In genomic region chr2:98650998-98651397, GRCh38 we compare ENCODE assay signal across 16 cellular contexts. TPM values are rescaled to one million over a fixed set of nuclear protein-coding genes. Genes with fewer than 3 reads are reported as not detected.
DNase-seq lines count a peak whose midpoint lies in the region; ATAC-seq, FAIRE-seq and TF ChIP-seq lines count a peak whose summit lies in the region.
"Had no signal": no experiment of that assay in that cellular context is flagged by ENCODE, and none has a peak within 500 bp of the region (broad histone marks: within the 10 kb centered on the region; RNA-seq: fewer than 3 reads in every experiment).

No MANE protein-coding gene starts in this region.

- no peaks in the 10 kb centered on the region for H3K4me1 ChIP-seq in right cardiac atrium (ENCODE audit: control insufficient read depth, insufficient read depth, low read length)
- H3K4me1 ChIP-seq: BE2C had no signal

- no peak for TF ChIP-seq POLR2A in H54 (IDR thresholded peaks at IDR 0.05; ENCODE audit: low read depth, low read length)

- peak overlapping the region; percentile 94 for H3K27ac Mint-ChIP-seq in activated naive CD4-positive, alpha-beta T cell treated with anti-CD3 and anti-CD28 coated beads for 36 hours
- H3K27ac Mint-ChIP-seq in activated naive CD4-positive, alpha-beta T cell treated with anti-CD3 and anti-CD28 coated beads, Interleukin-2, amount 10 ng/mL, durations not matched to agents 7 days and 5 days = no peak overlapping the region
- H3K27ac Mint-ChIP-seq in T-cell = peak overlapping the region; percentile 85 to 93
- H3K27ac Mint-ChIP-seq in central memory CD8-positive, alpha-beta T cell (ENCODE audit: low read depth) = peak overlapping the region; percentile 98
- H3K27ac Mint-ChIP-seq in stimulated activated effector memory CD8-positive, alpha-beta T cell treated with anti-CD3 and anti-CD28 coated beads, Interleukin-12 subunit alpha, Interleukin-12 subunit beta, amount 100 ng/mL, for 72 hours = peak overlapping the region; percentile 90

- peaks cover 45% of the 10 kb centered on the region for H3K36me3 Mint-ChIP-seq in activated naive CD4-positive, alpha-beta T cell treated with anti-CD3 and anti-CD28 coated beads for 36 hours (ENCODE audit: low read depth)
- H3K36me3 Mint-ChIP-seq in activated naive CD4-positive, alpha-beta T cell treated with anti-CD3 and anti-CD28 coated beads, Interleukin-2, amount 10 ng/mL, durations not matched to agents 7 days and 5 days = peaks cover 70% of the 10 kb centered on the region
- H3K36me3 Mint-ChIP-seq in T-cell = peaks cover 76% of the 10 kb centered on the region
- H3K36me3 Mint-ChIP-seq in central memory CD8-positive, alpha-beta T cell (ENCODE audit: insufficient read depth) = peaks cover 63% of the 10 kb centered on the region
- peaks cover 49% of the 10 kb centered on the region for H3K36me3 Mint-ChIP-seq in stimulated activated effector memory CD8-positive, alpha-beta T cell treated with anti-CD3 and anti-CD28 coated beads, Interleukin-12 subunit alpha, Interleukin-12 subunit beta, amount 100 ng/mL, for 72 hours

- intact Hi-C loops in activated naive CD4-positive, alpha-beta T cell treated with anti-CD3 and anti-CD28 coated beads for 36 hours (cut with micrococcal nuclease) = loop anchor here (2.0 to 5.0 kb wide), 2 partner anchors 271 to 840 kb away; partner anchors contain the start of gene REV1
- intact Hi-C loops in Right ventricle myocardium inferior (cut with DNase I) = no loop called here
- intact Hi-C loops in right cardiac atrium (cut with DNase I) = loop anchor here in 1 of 4 donors (10.0 kb wide), 1 partner anchor 74 kb away; no protein-coding TSS in a partner anchor

- POLR2A ChIA-PET in T-cell (lab: Charles Lee) = no interaction called here

- H3K9me3 ChIP-seq in right cardiac atrium (ENCODE audit: control insufficient read depth, low read length) = no peaks in the 10 kb centered on the region
- H3K9me3 ChIP-seq: BE2C, MG63 had no signal

- H3K4me1 Mint-ChIP-seq in activated naive CD4-positive, alpha-beta T cell treated with anti-CD3 and anti-CD28 coated beads for 36 hours (ENCODE audit: low read depth) = peaks cover 71% of the 10 kb centered on the region
- H3K4me1 Mint-ChIP-seq in activated naive CD4-positive, alpha-beta T cell treated with anti-CD3 and anti-CD28 coated beads, Interleukin-2, amount 10 ng/mL, durations not matched to agents 7 days and 5 days = peaks cover 72% of the 10 kb centered on the region
- peaks cover 68 to 83% (median 73%) of the 10 kb centered on the region in 3 donors for H3K4me1 Mint-ChIP-seq in T-cell
- H3K4me1 Mint-ChIP-seq in central memory CD8-positive, alpha-beta T cell = peaks cover 67% of the 10 kb centered on the region
- H3K4me1 Mint-ChIP-seq in stimulated activated effector memory CD8-positive, alpha-beta T cell treated with anti-CD3 and anti-CD28 coated beads, Interleukin-12 subunit alpha, Interleukin-12 subunit beta, amount 100 ng/mL, for 72 hours = peaks cover 66% of the 10 kb centered on the region

- H3K4me3 Mint-ChIP-seq in activated naive CD4-positive, alpha-beta T cell treated with anti-CD3 and anti-CD28 coated beads for 36 hours = no peak overlapping the region
- no peak overlapping the region for H3K4me3 Mint-ChIP-seq in activated naive CD4-positive, alpha-beta T cell treated with anti-CD3 and anti-CD28 coated beads, Interleukin-2, amount 10 ng/mL, durations not matched to agents 7 days and 5 days
- peak overlapping the region in 2 of 3 donors; percentile 22 to 39 for H3K4me3 Mint-ChIP-seq in T-cell
- H3K4me3 Mint-ChIP-seq in central memory CD8-positive, alpha-beta T cell = peak overlapping the region; percentile 8
- peak overlapping the region; percentile 72 for H3K4me3 Mint-ChIP-seq in stimulated activated effector memory CD8-positive, alpha-beta T cell treated with anti-CD3 and anti-CD28 coated beads, Interleukin-12 subunit alpha, Interleukin-12 subunit beta, amount 100 ng/mL, for 72 hours

- CTCF ChIA-PET in activated naive CD4-positive, alpha-beta T cell treated with anti-CD3 and anti-CD28 coated beads for 36 hours (lab: Charles Lee) = interaction anchor here (0.6 to 1.0 kb wide), 2 partner anchors 187 to 604 kb away, joined by 3 to 5 read pairs; no protein-coding TSS in a partner anchor
- CTCF ChIA-PET in activated naive CD4-positive, alpha-beta T cell treated with anti-CD3 and anti-CD28 coated beads, Interleukin-2, amount 10 ng/mL, durations not matched to agents 7 days and 5 days (lab: Charles Lee) = no interaction called here
- CTCF ChIA-PET in T-cell (lab: Charles Lee) = interaction anchor here in 1 of 2 donors (0.6 to 1.0 kb wide), 3 partner anchors 13 to 326 kb away, joined by 3 to 4 read pairs (median 3); no protein-coding TSS in a partner anchor

- peaks cover 7% of the 10 kb centered on the region for H3K9me3 Mint-ChIP-seq in activated naive CD4-positive, alpha-beta T cell treated with anti-CD3 and anti-CD28 coated beads for 36 hours
- peaks cover 13% of the 10 kb centered on the region for H3K9me3 Mint-ChIP-seq in activated naive CD4-positive, alpha-beta T cell treated with anti-CD3 and anti-CD28 coated beads, Interleukin-2, amount 10 ng/mL, durations not matched to agents 7 days and 5 days
- peaks cover 6 to 16% (median 7%) of the 10 kb centered on the region in 3 donors for H3K9me3 Mint-ChIP-seq in T-cell
- no peaks in the 10 kb centered on the region for H3K9me3 Mint-ChIP-seq in central memory CD8-positive, alpha-beta T cell
- peaks cover 3% of the 10 kb centered on the region for H3K9me3 Mint-ChIP-seq in stimulated activated effector memory CD8-positive, alpha-beta T cell treated with anti-CD3 and anti-CD28 coated beads, Interleukin-12 subunit alpha, Interleukin-12 subunit beta, amount 100 ng/mL, for 72 hours

- no peak for FAIRE-seq in H54 (lab: Jason Lieb, UNC)

- no peak overlapping the region for H3K4me3 ChIP-seq in right cardiac atrium (ENCODE audit: low read length)
- H3K4me3 ChIP-seq: MG63 had no signal

- 96% methylated on average over 1 of the region's 1 CpG for WGBS in right cardiac atrium

- no peaks in the 10 kb centered on the region for H3K27me3 ChIP-seq in right cardiac atrium (ENCODE audit: control insufficient read depth, insufficient read depth)
- H3K27me3 ChIP-seq: BE2C, MG63 had no signal

- H3K27ac ChIP-seq in right cardiac atrium (ENCODE audit: low read length) = no peak overlapping the region
- H3K27ac ChIP-seq: RWPE1 had no signal

- no peak for DNase-seq in activated naive CD4-positive, alpha-beta T cell treated with anti-CD3 and anti-CD28 coated beads for 36 hours
- no peak for DNase-seq in activated naive CD4-positive, alpha-beta T cell treated with anti-CD3 and anti-CD28 coated beads, Interleukin-2, amount 10 ng/mL, durations not matched to agents 7 days and 5 days
- DNase-seq in T-cell (no peak), H54 (ENCODE audit: insufficient read length, low spot score) (no peak), Right ventricle myocardium inferior (ENCODE audit: missing footprints) (no peak), right cardiac atrium (no peak)
- DNase-seq in central memory CD8-positive, alpha-beta T cell (ENCODE audit: low spot score in 2 of 2) = no peak
- no peak for DNase-seq in stimulated activated effector memory CD8-positive, alpha-beta T cell treated with anti-CD3 and anti-CD28 coated beads, Interleukin-12 subunit alpha, Interleukin-12 subunit beta, amount 100 ng/mL, for 72 hours (ENCODE audit: low spot score in 2 of 2)
- DNase-seq: BE2C, EL, KG1, MG63, NCI-H1092 treated with DMSO at 0.1 percent for 48 hours, NCI-H1694, NCI-H69 had no signal

- ATAC-seq in T-cell (replicated peaks in 1 of 4) (no peak), Right ventricle myocardium inferior (no peak), right cardiac atrium (no peak)
- ATAC-seq in central memory CD8-positive, alpha-beta T cell (replicated peaks; ENCODE audit: extremely low read depth, poor library complexity, severe bottlenecking) = no peak
- ATAC-seq in stimulated activated effector memory CD8-positive, alpha-beta T cell treated with anti-CD3 and anti-CD28 coated beads, Interleukin-12 subunit alpha, Interleukin-12 subunit beta, amount 100 ng/mL, for 72 hours = no peak

- H3K27me3 Mint-ChIP-seq in activated naive CD4-positive, alpha-beta T cell treated with anti-CD3 and anti-CD28 coated beads for 36 hours (ENCODE audit: low read depth) = no peaks in the 10 kb centered on the region
- H3K27me3 Mint-ChIP-seq in activated naive CD4-positive, alpha-beta T cell treated with anti-CD3 and anti-CD28 coated beads, Interleukin-2, amount 10 ng/mL, durations not matched to agents 7 days and 5 days = no peaks in the 10 kb centered on the region
- H3K27me3 Mint-ChIP-seq in T-cell = no peaks in the 10 kb centered on the region
- H3K27me3 Mint-ChIP-seq in central memory CD8-positive, alpha-beta T cell = no peaks in the 10 kb centered on the region

RNA-seq across cellular contexts. Expression of gene UNC50, which starts 42.6 kb away (rescaled TPM):
- 10 to 100 TPM; 23.0 to 24.1 TPM for total RNA-seq in activated naive CD4-positive, alpha-beta T cell treated with anti-CD3 and anti-CD28 coated beads for 36 hours
- total RNA-seq in T-cell (10 to 100 TPM; 19.5 to 37.9 (median 29.5) TPM), Right ventricle myocardium inferior (27.9 TPM), right cardiac atrium (10 to 100 TPM; 29.4 to 38.1 (median 33.1) TPM)
- polyA plus RNA-seq in right cardiac atrium = 30.8 TPM

RNA-seq across cellular contexts. Expression of gene COA5, which starts 42.7 kb away (rescaled TPM):
- total RNA-seq in activated naive CD4-positive, alpha-beta T cell treated with anti-CD3 and anti-CD28 coated beads for 36 hours = 10 to 100 TPM; 34.4 to 37.8 TPM
- total RNA-seq in T-cell = 10 to 100 TPM; 24.6 to 45.8 (median 39.9) TPM
- 25.6 TPM for total RNA-seq in Right ventricle myocardium inferior
- total RNA-seq in right cardiac atrium = 10 to 100 TPM; 24.8 to 30.4 (median 28.2) TPM
- 37.4 TPM for polyA plus RNA-seq in right cardiac atrium

Comparison
In these comparisons a context has a peak if more than half of its experiments do, and no peak if none do; other contexts are left out.
1. H3K4me3 Mint-ChIP-seq: peak in T-cell (2 of 3), central memory CD8-positive, alpha-beta T cell (single experiment) and stimulated activated effector memory CD8-positive, alpha-beta T cell treated with anti-CD3 and anti-CD28 coated beads, Interleukin-12 subunit alpha, Interleukin-12 subunit beta, amount 100 ng/mL, for 72 hours (single experiment); none in activated naive CD4-positive, alpha-beta T cell treated with anti-CD3 and anti-CD28 coated beads for 36 hours (single experiment) and activated naive CD4-positive, alpha-beta T cell treated with anti-CD3 and anti-CD28 coated beads, Interleukin-2, amount 10 ng/mL, durations not matched to agents 7 days and 5 days (single experiment).